Comparison of ENCODE assay signal across 8 cellular contexts in genomic region chr17:79837888-79838540, GRCh38. TPM values are rescaled to one million over a fixed set of nuclear protein-coding genes. Genes with fewer than 3 reads are reported as not detected.
DNase-seq lines count a peak whose midpoint lies in the region; ATAC-seq and TF ChIP-seq lines count a peak whose summit lies in the region.

No MANE protein-coding gene starts in this region.

- peak overlapping the region; percentile 86 for H3K4me3 Mint-ChIP-seq in activated T-cell treated with anti-CD3 and anti-CD28 coated beads, Interleukin-2, amount 50 U/mL, for 4 hours

- H2AFZ ChIP-seq in hepatocyte = peak overlapping the region; percentile 1

- no peak for ATAC-seq in activated T-cell treated with anti-CD3 and anti-CD28 coated beads, Interleukin-2, amount 50 U/mL, for 4 hours
- ATAC-seq in GM18861 (IDR thresholded peaks at IDR 0.05; ENCODE audit: unreplicated experiment) = no peak

- H3K4me3 ChIP-seq in hepatocyte (peak overlapping the region; percentile 85), spleen (peak overlapping the region; percentile 77 to 96 (median 88))

- H3K4me1 Mint-ChIP-seq in activated T-cell treated with anti-CD3 and anti-CD28 coated beads, Interleukin-2, amount 50 U/mL, for 4 hours (ENCODE audit: low read depth) = peaks cover 46% of the 10 kb centered on the region

- H3K9me2 ChIP-seq in hepatocyte (replicated peaks; ENCODE audit: insufficient read depth) = no peaks in the 10 kb centered on the region

- WGBS in hepatocyte (ENCODE audit: low lambda C conversion rate, missing lambda C conversion rate) = 3% methylated on average over 25 of the region's 30 CpGs
- WGBS in spleen, 5 donors = 0 to 2% (median 1%) methylated on average over 29 to 30 of the region's 30 CpGs

- peaks cover 43% of the 10 kb centered on the region for H3K79me2 ChIP-seq in hepatocyte

- H3K27me3 ChIP-seq in hepatocyte (peaks cover 33% of the 10 kb centered on the region), spleen (replicated peaks in 1 of 7) (peaks cover 15 to 36% (median 35%) of the 10 kb centered on the region in 7 donors)

- peak overlapping the region; percentile 97 for H3K4me2 ChIP-seq in hepatocyte

- H3K4me1 ChIP-seq in hepatocyte (ENCODE audit: insufficient read depth) (peaks cover 57% of the 10 kb centered on the region), spleen (peaks cover 39 to 89% (median 82%) of the 10 kb centered on the region in 6 donors)

- intact Hi-C loops in spleen (cut with DNase I; ENCODE audit: low total_unique reads) = loop anchor here (10.0 kb wide), 1 partner anchor 93 kb away; no protein-coding TSS in a partner anchor

- H3K9me3 Mint-ChIP-seq in activated T-cell treated with anti-CD3 and anti-CD28 coated beads, Interleukin-2, amount 50 U/mL, for 4 hours = no peaks in the 10 kb centered on the region

- peaks cover 5% of the 10 kb centered on the region for H3K36me3 Mint-ChIP-seq in activated T-cell treated with anti-CD3 and anti-CD28 coated beads, Interleukin-2, amount 50 U/mL, for 4 hours (ENCODE audit: insufficient read depth)

- no peaks in the 10 kb centered on the region for H3K36me3 ChIP-seq in hepatocyte (replicated peaks; ENCODE audit: insufficient read depth, low read depth)
- H3K36me3 ChIP-seq in spleen = peaks cover 3 to 39% (median 23%) of the 10 kb centered on the region in 6 donors

- H3K27me3 Mint-ChIP-seq in activated T-cell treated with anti-CD3 and anti-CD28 coated beads, Interleukin-2, amount 50 U/mL, for 4 hours (ENCODE audit: low read depth) = peaks cover 19% of the 10 kb centered on the region

- TF ChIP-seq POLR2A in spleen (IDR thresholded peaks at IDR 0.05) = no peak

- no peaks in the 10 kb centered on the region for H3K9me3 ChIP-seq in hepatocyte (ENCODE audit: low read depth)
- H3K9me3 ChIP-seq in spleen = peaks cover 0 to 4% (median 0%) of the 10 kb centered on the region in 8 donors

- peaks cover 54% of the 10 kb centered on the region for H4K20me1 ChIP-seq in hepatocyte (ENCODE audit: insufficient read depth, poor library complexity, severe bottlenecking)

- peak; percentile 28 for DNase-seq in activated CD4-positive, alpha-beta T cell treated with anti-CD3 and anti-CD28 coated beads for 48 hours
- DNase-seq in activated CD4-positive, alpha-beta T cell treated with anti-CD3 and anti-CD28 coated beads, Interleukin-2, amount 50 U/mL, for 4 hours = no peak
- DNase-seq in activated T-cell treated with anti-CD3 and anti-CD28 coated beads, Interleukin-2, amount 50 U/mL, for 4 hours = no peak
- DNase-seq in hepatocyte (ENCODE audit: low spot score) (no peak), spleen (peak; percentile 87), mesenteric fat pad (ENCODE audit: low spot score) (no peak)
- no peak for DNase-seq in effector CD4-positive, alpha-beta T cell

- no peak for TF ChIP-seq CTCF in hepatocyte (IDR thresholded peaks at IDR 0.05; ENCODE audit: poor library complexity)
- TF ChIP-seq CTCF in spleen (IDR thresholded peaks at IDR 0.05 in 8 of 11, conservative IDR thresholded peaks at IDR 0.05 in 3 of 11) = peak in 1 of 11 experiments; percentile 4

- H3K27ac ChIP-seq in hepatocyte = peak overlapping the region; percentile 99
- peak overlapping the region; percentile 93 to 99 (median 98) for H3K27ac ChIP-seq in spleen

RNA-seq across cellular contexts. Expression of gene CBX4, which starts 1.2 kb away (rescaled TPM):
- total RNA-seq in activated T-cell treated with anti-CD3 and anti-CD28 coated beads, Interleukin-2, amount 50 U/mL, for 4 hours = 10 to 100 TPM; 15.3 to 16.4 (median 15.3) TPM
- total RNA-seq in hepatocyte (49.6 and 56.1 TPM in 2 replicates), spleen (10 to 100 TPM; 23.4 to 48.0 (median 27.9) TPM), mesenteric fat pad (16.9 TPM)
- polyA plus RNA-seq in hepatocyte (74.3 and 86.7 TPM in 2 replicates), spleen (10 to 100 TPM; 12.3 to 19.0 (median 13.2) TPM)

RNA-seq across cellular contexts. Expression of gene CBX8, which starts 41.1 kb away (rescaled TPM):
- 1 to 10 TPM; 1.7 to 4.3 (median 3.1) TPM for total RNA-seq in activated T-cell treated with anti-CD3 and anti-CD28 coated beads, Interleukin-2, amount 50 U/mL, for 4 hours
- total RNA-seq in hepatocyte = 4.3 and 8.6 TPM in 2 replicates
- polyA plus RNA-seq in hepatocyte = 6.5 and 8.3 TPM in 2 replicates
- 1 to 10 TPM; 2.1 to 5.5 (median 3.2) TPM for total RNA-seq in spleen
- 1 to 10 TPM; 2.5 to 5.6 (median 4.5) TPM for polyA plus RNA-seq in spleen
- 7.5 TPM for total RNA-seq in mesenteric fat pad

Comparison
In these comparisons a context has a peak if more than half of its experiments do, and no peak if none do; other contexts are left out.
1. DNase-seq: peak in activated CD4-positive, alpha-beta T cell treated with anti-CD3 and anti-CD28 coated beads for 48 hours (single experiment) and spleen (single experiment); none in activated CD4-positive, alpha-beta T cell treated with anti-CD3 and anti-CD28 coated beads, Interleukin-2, amount 50 U/mL, for 4 hours (0 of 2), activated T-cell treated with anti-CD3 and anti-CD28 coated beads, Interleukin-2, amount 50 U/mL, for 4 hours (single experiment), hepatocyte (single experiment), effector CD4-positive, alpha-beta T cell (single experiment) and mesenteric fat pad (single experiment).